ENCODE assay signal across 16 cellular contexts in genomic region chr2:199379251-199379650, GRCh38.
A peak's percentile ranks its signal among the peaks of the same experiment; 100 is the strongest.
DNase-seq lines count a peak whose midpoint lies in the region; ATAC-seq, FAIRE-seq and TF ChIP-seq lines count a peak whose summit lies in the region.
"Had no signal": no experiment of that assay in that cellular context is flagged by ENCODE, and none has a peak within 500 bp of the region (broad histone marks: within the 10 kb centered on the region; RNA-seq: fewer than 3 reads in every experiment).

No MANE protein-coding gene starts in this region.

- H3K27ac ChIP-seq in K562 (ENCODE audit: extremely low read depth, low read depth, low read length) (no peak overlapping the region), coronary artery (no peak overlapping the region)
- H3K27ac ChIP-seq: ovary had no signal

- H4K20me1 ChIP-seq in K562 (replicated peaks; ENCODE audit: control insufficient read depth, insufficient read depth, low read length) = no peaks in the 10 kb centered on the region

- H3K9ac ChIP-seq in K562 (ENCODE audit: insufficient read depth in 1 of 2, low read depth in 2 of 2, low read length in 2 of 2) = no peak overlapping the region

- no peak for TF ChIP-seq RAD21 in K562 (CRISPR knock-in tag; conservative IDR thresholded peaks at IDR 0.05 in 1 of 2, IDR thresholded peaks at IDR 0.05 in 1 of 2)

- H2AFZ ChIP-seq in K562 (ENCODE audit: low read depth, low read length) = no peak overlapping the region

- H3K27ac Mint-ChIP-seq in activated T-helper 1 cell treated with anti-CD3 and anti-CD28 coated beads, Interleukin-12 subunit alpha, Interleukin-12 subunit beta, Interleukin-2, Interleukin-4 antibody, amounts not matched to agents 30 ng/mL and 10 ng/mL and 1 ng/mL, durations not matched to agents 14 hours and 24 hours and 36 hours = no peak overlapping the region

- TF ChIP-seq EP300 in K562 (IDR thresholded peaks at IDR 0.05; ENCODE audit: low read length) = no peak

- TF ChIP-seq POLR2A in K562 (conservative IDR thresholded peaks at IDR 0.05) = no peak

- POLR2A ChIA-PET in K562 (lab: Yijun Ruan, JAX) = no interaction called here

- H3K4me1 ChIP-seq in K562 (replicated peaks in 1 of 2; ENCODE audit: control insufficient read depth in 2 of 2, insufficient read depth in 2 of 2, low read length in 2 of 2) (no peaks in the 10 kb centered on the region), mucosa of descending colon (ENCODE audit: low read depth) (peaks cover 10% of the 10 kb centered on the region)

- H3K36me3 ChIP-seq in K562 (ENCODE audit: control insufficient read depth, insufficient read depth, low read length) (peaks cover 91% of the 10 kb centered on the region), mucosa of descending colon (ENCODE audit: low read depth) (peaks cover 10% of the 10 kb centered on the region)
- H3K36me3 ChIP-seq: ovary had no signal

- CTCF ChIA-PET in K562 (lab: Yijun Ruan, JAX; ENCODE audit: low intra/inter-chr PET ratio) = no interaction called here

- H3K4me3 Mint-ChIP-seq in activated T-helper 1 cell treated with anti-CD3 and anti-CD28 coated beads, Interleukin-12 subunit alpha, Interleukin-12 subunit beta, Interleukin-2, Interleukin-4 antibody, amounts not matched to agents 30 ng/mL and 10 ng/mL and 1 ng/mL, durations not matched to agents 14 hours and 24 hours and 36 hours = no peak overlapping the region

- 78% methylated on average over 1 of the region's 2 CpGs for WGBS in K562 (ENCODE audit: insufficient coverage, low coverage, missing lambda C conversion rate)

- TF ChIP-seq CTCF in K562 (IDR thresholded peaks at IDR 0.05 in 2 of 3, conservative IDR thresholded peaks at IDR 0.05 in 1 of 3; ENCODE audit: insufficient read depth in 2 of 3, low read depth in 1 of 3, low read length in 3 of 3) (no peak), mucosa of descending colon (IDR thresholded peaks at IDR 0.05) (no peak), coronary artery (IDR thresholded peaks at IDR 0.05) (no peak)

- H3K27me3 Mint-ChIP-seq in activated T-helper 1 cell treated with anti-CD3 and anti-CD28 coated beads, Interleukin-12 subunit alpha, Interleukin-12 subunit beta, Interleukin-2, Interleukin-4 antibody, amounts not matched to agents 30 ng/mL and 10 ng/mL and 1 ng/mL, durations not matched to agents 14 hours and 24 hours and 36 hours (ENCODE audit: insufficient read depth) = peaks cover 13% of the 10 kb centered on the region

- no peaks in the 10 kb centered on the region for H3K27me3 ChIP-seq in K562 (ENCODE audit: control insufficient read depth in 2 of 2, insufficient read depth in 2 of 2, low read length in 2 of 2)
- H3K27me3 ChIP-seq: ovary had no signal

- ATAC-seq in K562 = no peak
- peak; percentile 40 for ATAC-seq in mucosa of descending colon
- ATAC-seq in GM21367 (IDR thresholded peaks at IDR 0.05; ENCODE audit: unreplicated experiment) = no peak
- no peak for ATAC-seq in GM19467 (IDR thresholded peaks at IDR 0.05; ENCODE audit: unreplicated experiment)
- ATAC-seq: activated CD4-positive, CD25-positive, alpha-beta regulatory T cell treated with anti-CD3 and anti-CD28 coated beads, Interleukin-2, amount 50 U/mL, for 24 hours; HepG2; stimulated activated naive CD8-positive, alpha-beta T cell treated with anti-CD3 and anti-CD28 coated beads, Interleukin-15, Interleukin-2, amounts not matched to agents 100 U/mL and 50 U/mL, for 24 hours had no signal

- BruUV-seq in K562 (replicated peaks; lab: Mats Ljungman, UMichigan) = no TSS peak

- no peaks in the 10 kb centered on the region for H3K9me3 Mint-ChIP-seq in activated T-helper 1 cell treated with anti-CD3 and anti-CD28 coated beads, Interleukin-12 subunit alpha, Interleukin-12 subunit beta, Interleukin-2, Interleukin-4 antibody, amounts not matched to agents 30 ng/mL and 10 ng/mL and 1 ng/mL, durations not matched to agents 14 hours and 24 hours and 36 hours

- H3K4me2 ChIP-seq in K562 (ENCODE audit: insufficient read depth, low read length) = no peak overlapping the region

- H3K36me3 Mint-ChIP-seq in activated T-helper 1 cell treated with anti-CD3 and anti-CD28 coated beads, Interleukin-12 subunit alpha, Interleukin-12 subunit beta, Interleukin-2, Interleukin-4 antibody, amounts not matched to agents 30 ng/mL and 10 ng/mL and 1 ng/mL, durations not matched to agents 14 hours and 24 hours and 36 hours (ENCODE audit: low read depth) = no peaks in the 10 kb centered on the region

- DNase-seq in EL (peak; percentile 78), NCI-H1417 treated with DMSO at 0.1 percent for 48 hours (lab: John Stamatoyannopoulos, UW) (peak; percentile 12), K562 (ENCODE audit: extremely low read depth in 1 of 4, low spot score in 3 of 4) (peak in 1 of 4 experiments; percentile 10), mucosa of descending colon (no peak), coronary artery (ENCODE audit: low spot score) (no peak)
- no peak for DNase-seq in activated T-helper 1 cell treated with anti-CD3 and anti-CD28 coated beads, Interleukin-12 subunit alpha, Interleukin-12 subunit beta, Interleukin-2, Interleukin-4 antibody, amounts not matched to agents 30 ng/mL and 10 ng/mL and 1 ng/mL, durations not matched to agents 14 hours and 24 hours and 36 hours (ENCODE audit: low spot score)
- DNase-seq: DMS79; head of caudate nucleus; NCI-H2171 treated with DMSO at 0.1 percent for 48 hours; ovary; stimulated activated CD4-positive, alpha-beta T cell treated with anti-CD3 and anti-CD28 coated beads, Interleukin-2, amount 100 ng/mL, for 24 hours; stimulated activated naive CD8-positive, alpha-beta T cell treated with anti-CD3 and anti-CD28 coated beads, Interleukin-15, Interleukin-2, amounts not matched to agents 100 U/mL and 50 U/mL, for 24 hours had no signal

- in situ Hi-C loops in K562 (cut with MboI) = no loop called here

- no peaks in the 10 kb centered on the region for H3K9me1 ChIP-seq in K562 (ENCODE audit: control insufficient read depth, insufficient read depth, low read length)

- H3K4me3 ChIP-seq in K562 (no peak overlapping the region), mucosa of descending colon (no peak overlapping the region), coronary artery (no peak overlapping the region)
- H3K4me3 ChIP-seq: ovary had no signal

- intact Hi-C loops in K562 (cut with micrococcal nuclease) (no loop called here), mucosa of descending colon (cut with DNase I, micrococcal nuclease) (no loop called here)
- intact Hi-C loops in activated T-helper 1 cell treated with anti-CD3 and anti-CD28 coated beads, Interleukin-12 subunit alpha, Interleukin-12 subunit beta, Interleukin-2, Interleukin-4 antibody, amounts not matched to agents 30 ng/mL and 10 ng/mL and 1 ng/mL, durations not matched to agents 14 hours and 24 hours and 36 hours (cut with micrococcal nuclease) = no loop called here

- no peak for FAIRE-seq in K562 (lab: Jason Lieb, UNC)
- FAIRE-seq: HepG2 had no signal

- peaks cover 2% of the 10 kb centered on the region; the same call in 1 of the 3 replicates for H3K79me2 ChIP-seq in K562 (ENCODE audit: control insufficient read depth, insufficient read depth, low read length)

- no peaks in the 10 kb centered on the region for H3K9me3 ChIP-seq in K562 (replicated peaks; ENCODE audit: control insufficient read depth, insufficient read depth, low read depth, low read length)
- no peaks in the 10 kb centered on the region for H3K9me3 ChIP-seq in mucosa of descending colon
- H3K9me3 ChIP-seq: ovary had no signal

- no peaks in the 10 kb centered on the region for H3K4me1 Mint-ChIP-seq in activated T-helper 1 cell treated with anti-CD3 and anti-CD28 coated beads, Interleukin-12 subunit alpha, Interleukin-12 subunit beta, Interleukin-2, Interleukin-4 antibody, amounts not matched to agents 30 ng/mL and 10 ng/mL and 1 ng/mL, durations not matched to agents 14 hours and 24 hours and 36 hours (ENCODE audit: low read depth)

TF ChIP-seq in K562, 482 proteins besides CTCF, POLR2A, EP300 and RAD21:
- no peak for TF ChIP-seq SUPT5H (IDR thresholded peaks at IDR 0.05)
- TF ChIP-seq CBFA2T3 (IDR thresholded peaks at IDR 0.05) = 0 out of 2 replicates have a peak, but pooled peaks have one; percentile 9
- no peak for TF ChIP-seq ELF4 (CRISPR knock-in tag; IDR thresholded peaks at IDR 0.05)
- TF ChIP-seq STAT6 (CRISPR knock-in tag; IDR thresholded peaks at IDR 0.05) = no peak
- TF ChIP-seq ZNF274 (IDR thresholded peaks at IDR 0.05; ENCODE audit: borderline replicate concordance, low read depth, low read length) = no peak
- no peak for TF ChIP-seq ZNF140 (CRISPR knock-in tag; IDR thresholded peaks at IDR 0.05)
- no peak for TF ChIP-seq SREBF1 (IDR thresholded peaks at IDR 0.05; ENCODE audit: borderline replicate concordance, low read depth, low read length)
- no peak for TF ChIP-seq RUNX1 (IDR thresholded peaks at IDR 0.05; ENCODE audit: low read depth)
- no peak for TF ChIP-seq RBM34 (IDR thresholded peaks at IDR 0.05; ENCODE audit: borderline replicate concordance, insufficient read depth, low read length)
- peak; percentile 46 for TF ChIP-seq MEIS2 (IDR thresholded peaks at IDR 0.05; ENCODE audit: partially characterized antibody)

Comparison
In these comparisons a context has a peak if more than half of its experiments do, and no peak if none do; other contexts are left out.
1. DNase-seq: peak in EL (single experiment) and NCI-H1417 treated with DMSO at 0.1 percent for 48 hours (single experiment); none in mucosa of descending colon (0 of 3), coronary artery (single experiment) and activated T-helper 1 cell treated with anti-CD3 and anti-CD28 coated beads, Interleukin-12 subunit alpha, Interleukin-12 subunit beta, Interleukin-2, Interleukin-4 antibody, amounts not matched to agents 30 ng/mL and 10 ng/mL and 1 ng/mL, durations not matched to agents 14 hours and 24 hours and 36 hours (single experiment).